ENCODE assay signal across 27 cellular contexts in genomic region chr7:94849636-94850208, GRCh38.
"Had no signal": no experiment of that assay in that cellular context is flagged by ENCODE, and none has a peak within 500 bp of the region (broad histone marks: within the 10 kb centered on the region; RNA-seq: fewer than 3 reads in every experiment).

No MANE protein-coding gene starts in this region.

- ATAC-seq: naive thymus-derived CD8-positive, alpha-beta T cell; natural killer cell treated with Interleukin-12 subunit alpha and Interleukin-12 subunit beta and Interleukin-15 and Interleukin-18, amount 100 ng/mL, for 72 hours; pancreas; stimulated activated effector memory CD8-positive, alpha-beta T cell treated with anti-CD3 and anti-CD28 coated beads, Interleukin-12 subunit alpha, Interleukin-12 subunit beta, amount 100 ng/mL, for 72 hours; stimulated activated naive B cell treated with anti-CD40 and anti-IgM and Interleukin-4, amounts not matched to agents 10 μg/mL and 1 μg/mL and 100 μg/mL, for 72 hours; upper lobe of right lung had no signal

- H3K27me3 ChIP-seq: neutrophil, pancreas, right atrium auricular region, right lobe of liver, sigmoid colon, stomach, tibial artery, transverse colon, upper lobe of right lung, uterus had no signal

- H3K4me1 Mint-ChIP-seq: naive B cell; naive thymus-derived CD8-positive, alpha-beta T cell; nephron progenitor cell; neural crest cell; stimulated activated effector memory CD8-positive, alpha-beta T cell treated with anti-CD3 and anti-CD28 coated beads, Interleukin-12 subunit alpha, Interleukin-12 subunit beta, amount 100 ng/mL, for 72 hours; stimulated activated naive B cell treated with anti-CD40 and anti-IgM and Interleukin-4, amounts not matched to agents 10 μg/mL and 1 μg/mL and 100 μg/mL, for 72 hours had no signal

- H3K4me3 ChIP-seq: pancreas, prostate gland, right atrium auricular region, right lobe of liver, sigmoid colon, stomach, tibial artery, transverse colon, upper lobe of right lung, uterus had no signal

- H3K4me1 ChIP-seq: pancreas, prostate gland, right atrium auricular region, right lobe of liver, sigmoid colon, stomach, tibial artery, transverse colon, upper lobe of right lung, uterus had no signal

- H3K36me3 ChIP-seq: neutrophil, pancreas, prostate gland, right atrium auricular region, right lobe of liver, sigmoid colon, stomach, tibial artery, transverse colon, upper lobe of right lung, uterus had no signal

- H3K27me3 Mint-ChIP-seq: naive B cell; naive thymus-derived CD8-positive, alpha-beta T cell; natural killer cell treated with Interleukin-12 subunit alpha and Interleukin-12 subunit beta and Interleukin-15 and Interleukin-18, amount 100 ng/mL, for 72 hours; stimulated activated naive B cell treated with anti-CD40 and anti-IgM and Interleukin-4, amounts not matched to agents 10 μg/mL and 1 μg/mL and 100 μg/mL, for 72 hours; type B pancreatic cell had no signal

- H3K4me3 Mint-ChIP-seq: naive B cell; naive thymus-derived CD8-positive, alpha-beta T cell; natural killer cell treated with Interleukin-12 subunit alpha and Interleukin-12 subunit beta and Interleukin-15 and Interleukin-18, amount 100 ng/mL, for 72 hours; nephron progenitor cell; neural crest cell; stimulated activated effector memory CD8-positive, alpha-beta T cell treated with anti-CD3 and anti-CD28 coated beads, Interleukin-12 subunit alpha, Interleukin-12 subunit beta, amount 100 ng/mL, for 72 hours; stimulated activated naive B cell treated with anti-CD40 and anti-IgM and Interleukin-4, amounts not matched to agents 10 μg/mL and 1 μg/mL and 100 μg/mL, for 72 hours; type B pancreatic cell had no signal

- DNase-seq: naive B cell; naive thymus-derived CD8-positive, alpha-beta T cell; nephron progenitor cell; nucleus accumbens; retina; sigmoid colon; small intestine; stimulated activated CD4-positive, alpha-beta T cell treated with anti-CD3 and anti-CD28 coated beads, Interleukin-15, amount 100 ng/mL, for 24 hours; stimulated activated CD4-positive, alpha-beta T cell treated with anti-CD3 and anti-CD28 coated beads, Interleukin-2, amount 100 ng/mL, for 24 hours; stimulated activated CD4-positive, alpha-beta T cell treated with anti-CD3 and anti-CD28 coated beads, Interleukin-2, amount 100 ng/mL, for 48 hours; stimulated activated CD4-positive, alpha-beta T cell treated with anti-CD3 and anti-CD28 coated beads, Interleukin-4, amount 100 ng/mL, for 24 hours; stimulated activated naive B cell treated with anti-CD40 and anti-IgM and Interleukin-4, amounts not matched to agents 10 μg/mL and 1 μg/mL and 100 μg/mL, for 72 hours; stimulated activated naive CD4-positive, alpha-beta T cell treated with Interleukin-2 at 50 U/mL for 16 hours; stomach; tibial artery; transverse colon; upper lobe of right lung; uterus had no signal

- H3K27ac ChIP-seq: neutrophil, pancreas, prostate gland, right atrium auricular region, right lobe of liver, sigmoid colon, stomach, tibial artery, transverse colon, upper lobe of right lung, uterus had no signal

- H3K9me3 ChIP-seq: neutrophil, prostate gland, right atrium auricular region, right lobe of liver, sigmoid colon, transverse colon, upper lobe of right lung, uterus had no signal

- H3K27ac Mint-ChIP-seq: naive B cell; naive thymus-derived CD8-positive, alpha-beta T cell; natural killer cell treated with Interleukin-12 subunit alpha and Interleukin-12 subunit beta and Interleukin-15 and Interleukin-18, amount 100 ng/mL, for 72 hours; nephron progenitor cell; stimulated activated effector memory CD8-positive, alpha-beta T cell treated with anti-CD3 and anti-CD28 coated beads, Interleukin-12 subunit alpha, Interleukin-12 subunit beta, amount 100 ng/mL, for 72 hours; stimulated activated naive B cell treated with anti-CD40 and anti-IgM and Interleukin-4, amounts not matched to agents 10 μg/mL and 1 μg/mL and 100 μg/mL, for 72 hours; type B pancreatic cell had no signal

- FAIRE-seq: pancreas, small intestine had no signal
